1 cellular context compared by ENCODE assay signal in the genomic region with DNA sequence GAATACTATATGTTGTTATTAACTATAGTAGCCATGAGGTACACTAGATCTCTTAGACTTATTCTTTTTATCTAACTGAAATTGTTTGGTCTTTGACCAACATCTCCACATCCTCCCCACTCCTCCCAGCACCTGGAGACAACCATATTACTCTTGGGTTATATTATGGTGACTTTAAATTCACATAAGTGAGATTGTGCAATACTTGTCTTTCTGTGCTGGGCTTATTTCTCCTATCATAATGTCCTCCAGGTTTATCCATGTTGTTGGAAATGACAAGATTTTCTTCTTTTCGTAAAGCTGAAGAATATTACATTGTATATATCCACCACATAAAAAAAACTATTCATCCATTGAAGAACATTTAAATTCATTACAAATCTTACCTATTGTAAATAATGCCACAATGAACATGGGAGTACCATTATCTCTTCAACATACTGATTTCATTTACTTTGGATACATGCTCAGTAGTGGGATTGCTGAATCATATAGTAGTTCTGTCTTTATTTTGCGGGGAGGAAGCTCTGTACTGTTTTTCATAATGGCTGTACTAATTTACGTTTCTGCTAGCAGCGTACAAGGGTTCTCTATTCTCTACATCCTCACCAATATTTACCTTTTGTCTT.
TF ChIP-seq lines count a peak whose summit lies in the region.

No MANE protein-coding gene starts in this region.

TF ChIP-seq in K562, 482 proteins besides CTCF, POLR2A, EP300 and RAD21 (continued from another document):
- TF ChIP-seq, protein P1, sequence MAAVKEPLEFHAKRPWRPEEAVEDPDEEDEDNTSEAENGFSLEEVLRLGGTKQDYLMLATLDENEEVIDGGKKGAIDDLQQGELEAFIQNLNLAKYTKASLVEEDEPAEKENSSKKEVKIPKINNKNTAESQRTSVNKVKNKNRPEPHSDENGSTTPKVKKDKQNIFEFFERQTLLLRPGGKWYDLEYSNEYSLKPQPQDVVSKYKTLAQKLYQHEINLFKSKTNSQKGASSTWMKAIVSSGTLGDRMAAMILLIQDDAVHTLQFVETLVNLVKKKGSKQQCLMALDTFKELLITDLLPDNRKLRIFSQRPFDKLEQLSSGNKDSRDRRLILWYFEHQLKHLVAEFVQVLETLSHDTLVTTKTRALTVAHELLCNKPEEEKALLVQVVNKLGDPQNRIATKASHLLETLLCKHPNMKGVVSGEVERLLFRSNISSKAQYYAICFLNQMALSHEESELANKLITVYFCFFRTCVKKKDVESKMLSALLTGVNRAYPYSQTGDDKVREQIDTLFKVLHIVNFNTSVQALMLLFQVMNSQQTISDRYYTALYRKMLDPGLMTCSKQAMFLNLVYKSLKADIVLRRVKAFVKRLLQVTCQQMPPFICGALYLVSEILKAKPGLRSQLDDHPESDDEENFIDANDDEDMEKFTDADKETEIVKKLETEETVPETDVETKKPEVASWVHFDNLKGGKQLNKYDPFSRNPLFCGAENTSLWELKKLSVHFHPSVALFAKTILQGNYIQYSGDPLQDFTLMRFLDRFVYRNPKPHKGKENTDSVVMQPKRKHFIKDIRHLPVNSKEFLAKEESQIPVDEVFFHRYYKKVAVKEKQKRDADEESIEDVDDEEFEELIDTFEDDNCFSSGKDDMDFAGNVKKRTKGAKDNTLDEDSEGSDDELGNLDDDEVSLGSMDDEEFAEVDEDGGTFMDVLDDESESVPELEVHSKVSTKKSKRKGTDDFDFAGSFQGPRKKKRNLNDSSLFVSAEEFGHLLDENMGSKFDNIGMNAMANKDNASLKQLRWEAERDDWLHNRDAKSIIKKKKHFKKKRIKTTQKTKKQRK (IDR thresholded peaks at IDR 0.05; ENCODE audit: borderline replicate concordance, low read depth, low read length) = no peak
- TF ChIP-seq CEBPG (CRISPR knock-in tag; IDR thresholded peaks at IDR 0.05) (no peak), CEBPG (tag; conservative IDR thresholded peaks at IDR 0.05 in 1 of 2, IDR thresholded peaks at IDR 0.05 in 1 of 2) (peak; percentile 55 to 91; a peak in 3 of 4 replicates), CEBPB (tag; IDR thresholded peaks at IDR 0.05) (peak; percentile 89)
- TF ChIP-seq, protein P2, sequence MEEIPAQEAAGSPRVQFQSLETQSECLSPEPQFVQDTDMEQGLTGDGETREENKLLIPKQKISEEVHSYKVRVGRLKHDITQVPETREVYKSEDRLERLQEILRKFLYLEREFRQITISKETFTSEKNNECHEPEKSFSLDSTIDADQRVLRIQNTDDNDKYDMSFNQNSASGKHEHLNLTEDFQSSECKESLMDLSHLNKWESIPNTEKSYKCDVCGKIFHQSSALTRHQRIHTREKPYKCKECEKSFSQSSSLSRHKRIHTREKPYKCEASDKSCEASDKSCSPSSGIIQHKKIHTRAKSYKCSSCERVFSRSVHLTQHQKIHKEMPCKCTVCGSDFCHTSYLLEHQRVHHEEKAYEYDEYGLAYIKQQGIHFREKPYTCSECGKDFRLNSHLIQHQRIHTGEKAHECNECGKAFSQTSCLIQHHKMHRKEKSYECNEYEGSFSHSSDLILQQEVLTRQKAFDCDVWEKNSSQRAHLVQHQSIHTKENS (CRISPR knock-in tag; IDR thresholded peaks at IDR 0.05) = no peak
TF ChIP-seq in K562: peak in this region for 2.
